9 cellular contexts compared by ENCODE assay signal in the genomic region with DNA sequence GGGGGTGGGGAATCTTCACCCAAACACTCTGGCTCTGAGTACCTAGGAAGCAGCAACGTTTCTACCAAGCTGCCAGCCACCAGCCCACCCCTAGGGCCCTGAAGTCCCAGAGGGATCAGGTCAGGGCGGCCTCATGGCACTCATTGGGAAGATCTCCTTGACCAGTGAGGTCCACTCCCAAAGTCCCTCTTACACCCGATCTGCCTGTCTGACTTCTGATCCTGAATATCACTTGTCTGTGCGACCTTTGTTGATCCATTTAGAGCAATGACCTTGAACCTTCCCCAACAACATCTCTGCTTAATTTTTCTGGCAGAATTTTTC. TPM values are rescaled to one million over a fixed set of nuclear protein-coding genes. Genes with fewer than 3 reads are reported as not detected.
DNase-seq lines count a peak whose midpoint lies in the region; ATAC-seq and TF ChIP-seq lines count a peak whose summit lies in the region.
"Had no signal": no experiment of that assay in that cellular context is flagged by ENCODE, and none has a peak within 500 bp of the region (broad histone marks: within the 10 kb centered on the region; RNA-seq: fewer than 3 reads in every experiment).

No MANE protein-coding gene starts in this region.

- H3K36me3 ChIP-seq in Peyer's patch, result no peaks in the 10 kb centered on the region

- H3K4me1 ChIP-seq in Peyer's patch, result peaks cover 0 to 3% (median 0%) of the 10 kb centered on the region in 4 donors

- no peaks in the 10 kb centered on the region for H3K9me3 ChIP-seq in Peyer's patch

- H3K27me3 Mint-ChIP-seq in activated naive CD4-positive, alpha-beta T cell treated with anti-CD3 and anti-CD28 coated beads, Interleukin-2, amount 50 U/mL, for 24 hours, result peaks cover 6% of the 10 kb centered on the region

- no peaks in the 10 kb centered on the region for H3K9me3 Mint-ChIP-seq in activated naive CD4-positive, alpha-beta T cell treated with anti-CD3 and anti-CD28 coated beads, Interleukin-2, amount 50 U/mL, for 24 hours

- H3K27me3 ChIP-seq in Peyer's patch, result no peaks in the 10 kb centered on the region

- H3K4me3 ChIP-seq in Peyer's patch, result no peak overlapping the region

- ATAC-seq in HG02623 (IDR thresholded peaks at IDR 0.05; ENCODE audit: unreplicated experiment), result no peak
- no peak for ATAC-seq in GM21619 (IDR thresholded peaks at IDR 0.05; ENCODE audit: unreplicated experiment)

- H3K27ac Mint-ChIP-seq in activated naive CD4-positive, alpha-beta T cell treated with anti-CD3 and anti-CD28 coated beads, Interleukin-2, amount 50 U/mL, for 24 hours, result no peak overlapping the region

- TF ChIP-seq POLR2A in Peyer's patch (IDR thresholded peaks at IDR 0.05), result no peak
- peak; percentile 10 for TF ChIP-seq POLR2A in erythroblast (IDR thresholded peaks at IDR 0.05; ENCODE audit: low read length)

- peaks cover 20% of the 10 kb centered on the region for H3K4me1 Mint-ChIP-seq in activated naive CD4-positive, alpha-beta T cell treated with anti-CD3 and anti-CD28 coated beads, Interleukin-2, amount 50 U/mL, for 24 hours

- H3K27ac ChIP-seq in Peyer's patch (peak overlapping the region in 3 of 4 donors; percentile 38 to 68 (median 44)), substantia nigra (ENCODE audit: low read depth, low read length, poor library complexity, severe bottlenecking) (peak overlapping the region; percentile 8)

- peak overlapping the region; percentile 65 for H3K4me3 Mint-ChIP-seq in activated naive CD4-positive, alpha-beta T cell treated with anti-CD3 and anti-CD28 coated beads, Interleukin-2, amount 50 U/mL, for 24 hours

- DNase-seq in activated naive CD4-positive, alpha-beta T cell treated with Interleukin-2 at 50 U/mL for 16 hours, result no peak
- DNase-seq in Peyer's patch (no peak), erythroblast (lab: John Stamatoyannopoulos, UW) (no peak), substantia nigra (lab: John Stamatoyannopoulos, UW) (peak in 1 of 49 donors; percentile 70), SKM-1 treated with dmso at 0.1 percent for 144 hours (lab: John Stamatoyannopoulos, UW; ENCODE audit: unreplicated experiment) (no peak)
- DNase-seq: NCI-H187 had no signal

- TF ChIP-seq CTCF in Peyer's patch (IDR thresholded peaks at IDR 0.05), result no peak

- peaks cover 2% of the 10 kb centered on the region for H3K36me3 Mint-ChIP-seq in activated naive CD4-positive, alpha-beta T cell treated with anti-CD3 and anti-CD28 coated beads, Interleukin-2, amount 50 U/mL, for 24 hours

RNA-seq across cellular contexts. Expression of a gene that starts 2.1 kb away (rescaled TPM):
- total RNA-seq in Peyer's patch, result 10 to 100 TPM in 1 of 4 donors, 1 to 10 TPM in 2, not detected in 1; 1.2 to 12.4 (median 1.5) TPM

RNA-seq across cellular contexts. Expression of a gene that starts 39.6 kb away (rescaled TPM):
- 100 to 1,000 TPM; 120 to 557 (median 456) TPM for total RNA-seq in Peyer's patch

RNA-seq across cellular contexts. Expression of a gene that starts 44.8 kb away (rescaled TPM):
- total RNA-seq in Peyer's patch, result 1 to 10 TPM; 1.6 to 9.9 (median 2.5) TPM

RNA-seq across cellular contexts. Expression of a gene that starts 52.0 kb away (rescaled TPM):
- 100 to 1,000 TPM in 3 of 4 donors, 10 to 100 TPM in 1; 84.2 to 126 (median 117) TPM for total RNA-seq in Peyer's patch
